Comparison of ENCODE assay signal across 15 cellular contexts in the genomic region with DNA sequence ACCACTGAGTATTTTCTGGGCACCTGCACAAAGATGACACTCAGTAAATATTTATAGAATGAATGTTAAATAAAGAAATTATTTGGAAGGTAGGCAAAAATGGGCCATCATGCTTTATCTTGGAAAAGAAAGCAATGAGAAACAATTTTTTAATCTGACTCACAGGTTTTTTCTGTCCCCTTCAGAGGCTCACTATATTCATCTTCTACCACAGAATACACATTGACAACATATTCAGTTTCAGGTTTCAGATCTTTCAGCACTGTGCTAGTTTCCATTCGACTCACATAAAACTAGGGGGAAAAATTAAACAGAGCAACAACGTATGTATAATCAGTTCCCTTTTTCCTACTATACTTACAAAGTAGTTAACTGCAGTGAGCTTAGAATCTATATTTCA. TPM values are rescaled to one million over a fixed set of nuclear protein-coding genes. Genes with fewer than 3 reads are reported as not detected.
DNase-seq lines count a peak whose midpoint lies in the region; ATAC-seq, FAIRE-seq and TF ChIP-seq lines count a peak whose summit lies in the region.
"Had no signal": no experiment of that assay in that cellular context is flagged by ENCODE, and none has a peak within 500 bp of the region (broad histone marks: within the 10 kb centered on the region; RNA-seq: fewer than 3 reads in every experiment).

No MANE protein-coding gene starts in this region.

- H3K18ac ChIP-seq in mesendoderm (ENCODE audit: low read length), result no peak overlapping the region

- no CpG with 5 or more reads among the region's 2 CpGs for WGBS in mesendoderm (ENCODE audit: extremely low coverage, insufficient coverage, low lambda C conversion rate)

- H3K4me2 ChIP-seq in mesendoderm (ENCODE audit: low read length), result no peak overlapping the region

- no peak overlapping the region for H2BK5ac ChIP-seq in mesendoderm (ENCODE audit: low read length)

- H3K56ac ChIP-seq in mesendoderm (ENCODE audit: low read length), result no peak overlapping the region

- no peaks in the 10 kb centered on the region for H3K27me3 ChIP-seq in mesendoderm (ENCODE audit: insufficient read depth, low read length, poor library complexity)

- H3K79me2 ChIP-seq in mesendoderm (ENCODE audit: control insufficient read depth, insufficient read depth, low read length), result no peaks in the 10 kb centered on the region

- H3K36me3 ChIP-seq in mesendoderm (ENCODE audit: control insufficient read depth, insufficient read depth, low read length), result no peaks in the 10 kb centered on the region

- no peak overlapping the region for H3K9ac ChIP-seq in mesendoderm (ENCODE audit: low read length)

- H3K4ac ChIP-seq in mesendoderm (ENCODE audit: low read depth, low read length), result no peak overlapping the region

- TF ChIP-seq CTCF in GM12864 (IDR thresholded peaks at IDR 0.05; ENCODE audit: low read depth, low read length, missing control alignments), result no peak

- H3K79me1 ChIP-seq in mesendoderm (ENCODE audit: low read length), result no peaks in the 10 kb centered on the region

- no peak overlapping the region for H3K23ac ChIP-seq in mesendoderm (ENCODE audit: low read length)

- H2BK120ac ChIP-seq in mesendoderm (ENCODE audit: low read depth, low read length), result no peak overlapping the region

- no peak overlapping the region for H2BK15ac ChIP-seq in mesendoderm (replicated peaks; ENCODE audit: low read depth)

- H3K27ac ChIP-seq in mesendoderm (ENCODE audit: low read depth, low read length), result no peak overlapping the region

- DNase-seq in GM12864 (ENCODE audit: low read depth) (peak; percentile 8), M059J (ENCODE audit: low read depth) (peak; percentile 61), RCC 7860 (ENCODE audit: low spot score) (no peak), pons (ENCODE audit: low spot score) (no peak), LoVo (ENCODE audit: low spot score) (no peak), mesendoderm (no peak)
- DNase-seq: activated CD4-positive, alpha-beta memory T cell treated with anti-CD3 and anti-CD28 coated beads for 36 hours; mucosa of descending colon; NCI-H1436 treated with DMSO at 0.1 percent for 48 hours; RPMI8226; stimulated activated CD4-positive, alpha-beta T cell treated with anti-CD3 and anti-CD28 coated beads, Interleukin-12 subunit alpha, Interleukin-12 subunit beta, amount 100 ng/mL, for 4 hours had no signal

- no peak for FAIRE-seq in RCC 7860 (lab: Jason Lieb, UNC)
- FAIRE-seq: bronchial epithelial cell, H1 had no signal

- no peak overlapping the region for H2AK5ac ChIP-seq in mesendoderm (ENCODE audit: low read length)

- H3K4me3 ChIP-seq in GM12864 (ENCODE audit: low read depth, low read length), result no peak overlapping the region
- no peak overlapping the region for H3K4me3 ChIP-seq in mesendoderm (ENCODE audit: low read length)
- H3K4me3 ChIP-seq: mucosa of descending colon had no signal

- no peak overlapping the region for H4K8ac ChIP-seq in mesendoderm (ENCODE audit: low read depth, low read length)

- no peaks in the 10 kb centered on the region for H3K4me1 ChIP-seq in mesendoderm (ENCODE audit: control insufficient read depth, low read depth, low read length)

- ATAC-seq in GM19372 (IDR thresholded peaks at IDR 0.05; ENCODE audit: low read depth, unreplicated experiment) (peak; percentile 84), HG02870 (IDR thresholded peaks at IDR 0.05; ENCODE audit: unreplicated experiment) (peak; percentile 97)
- ATAC-seq: mucosa of descending colon had no signal

- no peak overlapping the region for H4K5ac ChIP-seq in mesendoderm (ENCODE audit: low read length)

RNA-seq across cellular contexts. Expression of gene COL12A1, which starts 58.3 kb away (rescaled TPM):
- total RNA-seq in M059J (2014; rRNA removed; shearing (Covaris generic)), result 147 and 336 TPM in 2 replicates
- polyA plus RNA-seq in mesendoderm (2013, experiment 1 of 2), result 0.74 TPM
- 0.64 TPM for polyA plus RNA-seq in mesendoderm (2013, experiment 2 of 2)
- total RNA-seq: activated CD4-positive, alpha-beta memory T cell treated with anti-CD3 and anti-CD28 coated beads for 36 hours had no signal

Comparison
In these comparisons a context has a peak if more than half of its experiments do, and no peak if none do; other contexts are left out.
1. DNase-seq: peak in GM12864 (single experiment) and M059J (single experiment); none in RCC 7860 (single experiment), pons (single experiment), LoVo (single experiment) and mesendoderm (single experiment).